Comparison of ENCODE assay signal across 2 cellular contexts in the genomic region with DNA sequence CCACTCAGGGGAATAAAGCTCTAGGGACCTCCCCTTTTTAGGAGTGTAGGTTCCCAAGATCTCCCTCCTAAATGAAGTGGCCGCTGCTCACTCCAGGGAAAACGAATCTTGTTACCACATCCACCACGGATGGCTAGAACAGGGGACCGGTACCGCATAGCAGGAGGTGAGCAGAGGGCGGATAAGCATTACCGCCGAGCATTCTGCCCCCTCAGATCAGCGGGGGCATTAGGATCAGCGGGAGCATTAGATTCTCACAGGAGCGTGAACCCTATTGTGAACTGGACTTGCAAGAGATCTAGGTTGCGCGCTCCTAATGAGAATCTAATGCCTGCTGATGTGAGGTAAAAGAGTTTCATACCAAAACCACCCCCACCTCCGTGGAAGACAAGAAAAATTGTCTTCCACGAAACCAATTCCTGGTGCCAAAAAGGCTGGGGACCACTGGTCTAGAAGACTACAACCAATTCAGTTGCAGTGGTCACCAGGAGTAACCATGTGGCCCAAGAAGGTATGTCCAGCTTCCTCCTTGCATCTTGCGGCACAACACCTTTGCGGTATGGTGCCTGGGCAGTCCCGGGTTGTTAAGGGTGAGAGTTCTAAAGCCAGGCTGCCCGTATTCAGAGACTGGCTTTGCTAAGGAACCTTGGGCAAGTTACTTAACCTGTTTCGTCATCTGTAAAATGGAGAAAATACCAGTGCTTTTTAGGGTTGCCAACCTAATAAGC.
TF ChIP-seq lines count a peak whose summit lies in the region.

No MANE protein-coding gene starts in this region.

TF ChIP-seq in A549, 52 proteins besides CTCF, POLR2A, EP300 and RAD21 (continued from another document):
- TF ChIP-seq FOXS1 (CRISPR knock-in tag; IDR thresholded peaks at IDR 0.05) (no peak), KDM5A (IDR thresholded peaks at IDR 0.05) (no peak), RNF2 (IDR thresholded peaks at IDR 0.05; ENCODE audit: borderline replicate concordance, low read depth) (no peak), KDM1A (IDR thresholded peaks at IDR 0.05; ENCODE audit: low read depth) (no peak), SMC3 (IDR thresholded peaks at IDR 0.05) (no peak), PHF8 (IDR thresholded peaks at IDR 0.05; ENCODE audit: borderline replicate concordance, low read depth) (no peak)
- TF ChIP-seq, protein P1, sequence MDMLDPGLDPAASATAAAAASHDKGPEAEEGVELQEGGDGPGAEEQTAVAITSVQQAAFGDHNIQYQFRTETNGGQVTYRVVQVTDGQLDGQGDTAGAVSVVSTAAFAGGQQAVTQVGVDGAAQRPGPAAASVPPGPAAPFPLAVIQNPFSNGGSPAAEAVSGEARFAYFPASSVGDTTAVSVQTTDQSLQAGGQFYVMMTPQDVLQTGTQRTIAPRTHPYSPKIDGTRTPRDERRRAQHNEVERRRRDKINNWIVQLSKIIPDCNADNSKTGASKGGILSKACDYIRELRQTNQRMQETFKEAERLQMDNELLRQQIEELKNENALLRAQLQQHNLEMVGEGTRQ (IDR thresholded peaks at IDR 0.05): no peak
- TF ChIP-seq, protein P2, sequence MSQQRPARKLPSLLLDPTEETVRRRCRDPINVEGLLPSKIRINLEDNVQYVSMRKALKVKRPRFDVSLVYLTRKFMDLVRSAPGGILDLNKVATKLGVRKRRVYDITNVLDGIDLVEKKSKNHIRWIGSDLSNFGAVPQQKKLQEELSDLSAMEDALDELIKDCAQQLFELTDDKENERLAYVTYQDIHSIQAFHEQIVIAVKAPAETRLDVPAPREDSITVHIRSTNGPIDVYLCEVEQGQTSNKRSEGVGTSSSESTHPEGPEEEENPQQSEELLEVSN (IDR thresholded peaks at IDR 0.05; ENCODE audit: borderline replicate concordance, low read depth): no peak
TF ChIP-seq in A549: peak in this region for 0.

TF ChIP-seq in HCT116, 20 proteins besides CTCF, POLR2A, EP300 and RAD21 (continued from another document):
- TF ChIP-seq, protein P3, sequence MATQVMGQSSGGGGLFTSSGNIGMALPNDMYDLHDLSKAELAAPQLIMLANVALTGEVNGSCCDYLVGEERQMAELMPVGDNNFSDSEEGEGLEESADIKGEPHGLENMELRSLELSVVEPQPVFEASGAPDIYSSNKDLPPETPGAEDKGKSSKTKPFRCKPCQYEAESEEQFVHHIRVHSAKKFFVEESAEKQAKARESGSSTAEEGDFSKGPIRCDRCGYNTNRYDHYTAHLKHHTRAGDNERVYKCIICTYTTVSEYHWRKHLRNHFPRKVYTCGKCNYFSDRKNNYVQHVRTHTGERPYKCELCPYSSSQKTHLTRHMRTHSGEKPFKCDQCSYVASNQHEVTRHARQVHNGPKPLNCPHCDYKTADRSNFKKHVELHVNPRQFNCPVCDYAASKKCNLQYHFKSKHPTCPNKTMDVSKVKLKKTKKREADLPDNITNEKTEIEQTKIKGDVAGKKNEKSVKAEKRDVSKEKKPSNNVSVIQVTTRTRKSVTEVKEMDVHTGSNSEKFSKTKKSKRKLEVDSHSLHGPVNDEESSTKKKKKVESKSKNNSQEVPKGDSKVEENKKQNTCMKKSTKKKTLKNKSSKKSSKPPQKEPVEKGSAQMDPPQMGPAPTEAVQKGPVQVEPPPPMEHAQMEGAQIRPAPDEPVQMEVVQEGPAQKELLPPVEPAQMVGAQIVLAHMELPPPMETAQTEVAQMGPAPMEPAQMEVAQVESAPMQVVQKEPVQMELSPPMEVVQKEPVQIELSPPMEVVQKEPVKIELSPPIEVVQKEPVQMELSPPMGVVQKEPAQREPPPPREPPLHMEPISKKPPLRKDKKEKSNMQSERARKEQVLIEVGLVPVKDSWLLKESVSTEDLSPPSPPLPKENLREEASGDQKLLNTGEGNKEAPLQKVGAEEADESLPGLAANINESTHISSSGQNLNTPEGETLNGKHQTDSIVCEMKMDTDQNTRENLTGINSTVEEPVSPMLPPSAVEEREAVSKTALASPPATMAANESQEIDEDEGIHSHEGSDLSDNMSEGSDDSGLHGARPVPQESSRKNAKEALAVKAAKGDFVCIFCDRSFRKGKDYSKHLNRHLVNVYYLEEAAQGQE (IDR thresholded peaks at IDR 0.05; ENCODE audit: low read depth): no peak
- no peak for TF ChIP-seq FOSL1 (IDR thresholded peaks at IDR 0.05; ENCODE audit: low read depth)
- TF ChIP-seq YY1 (IDR thresholded peaks at IDR 0.05; ENCODE audit: extremely low read depth, insufficient replicate concordance, low read depth, low read length): no peak
- TF ChIP-seq, protein P4, sequence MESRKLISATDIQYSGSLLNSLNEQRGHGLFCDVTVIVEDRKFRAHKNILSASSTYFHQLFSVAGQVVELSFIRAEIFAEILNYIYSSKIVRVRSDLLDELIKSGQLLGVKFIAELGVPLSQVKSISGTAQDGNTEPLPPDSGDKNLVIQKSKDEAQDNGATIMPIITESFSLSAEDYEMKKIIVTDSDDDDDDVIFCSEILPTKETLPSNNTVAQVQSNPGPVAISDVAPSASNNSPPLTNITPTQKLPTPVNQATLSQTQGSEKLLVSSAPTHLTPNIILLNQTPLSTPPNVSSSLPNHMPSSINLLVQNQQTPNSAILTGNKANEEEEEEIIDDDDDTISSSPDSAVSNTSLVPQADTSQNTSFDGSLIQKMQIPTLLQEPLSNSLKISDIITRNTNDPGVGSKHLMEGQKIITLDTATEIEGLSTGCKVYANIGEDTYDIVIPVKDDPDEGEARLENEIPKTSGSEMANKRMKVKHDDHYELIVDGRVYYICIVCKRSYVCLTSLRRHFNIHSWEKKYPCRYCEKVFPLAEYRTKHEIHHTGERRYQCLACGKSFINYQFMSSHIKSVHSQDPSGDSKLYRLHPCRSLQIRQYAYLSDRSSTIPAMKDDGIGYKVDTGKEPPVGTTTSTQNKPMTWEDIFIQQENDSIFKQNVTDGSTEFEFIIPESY (IDR thresholded peaks at IDR 0.05; ENCODE audit: extremely low read depth, insufficient replicate concordance, low read length): no peak
- TF ChIP-seq EZH2phosphoT487 (IDR thresholded peaks at IDR 0.05; ENCODE audit: borderline replicate concordance): no peak
- no peak for TF ChIP-seq EZH2 (IDR thresholded peaks at IDR 0.05)
- no peak for TF ChIP-seq ZNF274 (IDR thresholded peaks at IDR 0.05; ENCODE audit: low read depth, low read length)
- no peak for TF ChIP-seq TCF7L2 (IDR thresholded peaks at IDR 0.05; ENCODE audit: borderline replicate concordance, extremely low read depth, insufficient read depth, insufficient read length)
- TF ChIP-seq SRF (IDR thresholded peaks at IDR 0.05; ENCODE audit: low read depth): no peak
- TF ChIP-seq, protein P5, sequence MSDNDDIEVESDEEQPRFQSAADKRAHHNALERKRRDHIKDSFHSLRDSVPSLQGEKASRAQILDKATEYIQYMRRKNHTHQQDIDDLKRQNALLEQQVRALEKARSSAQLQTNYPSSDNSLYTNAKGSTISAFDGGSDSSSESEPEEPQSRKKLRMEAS (IDR thresholded peaks at IDR 0.05): no peak
- TF ChIP-seq CBX3 (IDR thresholded peaks at IDR 0.05; ENCODE audit: low read depth): no peak
- TF ChIP-seq POLR2AphosphoS5 (IDR thresholded peaks at IDR 0.05; ENCODE audit: low read depth, low read length): no peak
- no peak for TF ChIP-seq EGR1 (IDR thresholded peaks at IDR 0.05; ENCODE audit: low read depth)
- no peak for TF ChIP-seq ELF1 (IDR thresholded peaks at IDR 0.05; ENCODE audit: borderline replicate concordance, low read depth)
- TF ChIP-seq SP1 (IDR thresholded peaks at IDR 0.05; ENCODE audit: low read depth): no peak
- TF ChIP-seq CEBPB (IDR thresholded peaks at IDR 0.05; ENCODE audit: low read depth): no peak
- TF ChIP-seq, protein P6, sequence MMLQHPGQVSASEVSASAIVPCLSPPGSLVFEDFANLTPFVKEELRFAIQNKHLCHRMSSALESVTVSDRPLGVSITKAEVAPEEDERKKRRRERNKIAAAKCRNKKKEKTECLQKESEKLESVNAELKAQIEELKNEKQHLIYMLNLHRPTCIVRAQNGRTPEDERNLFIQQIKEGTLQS (IDR thresholded peaks at IDR 0.05): no peak
